ENCODE assay signal across 8 cellular contexts in genomic region chr2:62195421-62196277, GRCh38. TPM values are rescaled to one million over a fixed set of nuclear protein-coding genes. Genes with fewer than 3 reads are reported as not detected.
DNase-seq lines count a peak whose midpoint lies in the region; ATAC-seq lines count a peak whose summit lies in the region.

B3GNT2 (plus strand) TSS chr2:62196115; CDS start chr2:62222221, 26,106 bp downstream.

- peak; percentile 29 to 61 for DNase-seq in SHP77 (lab: John Stamatoyannopoulos, UW)
- no peak for DNase-seq in SHP77 treated with DMSO at 0.1 percent for 48 hours (lab: John Stamatoyannopoulos, UW)
- DNase-seq in NCI-H460 (ENCODE audit: extremely low read depth, low read depth): peak; percentile 52
- DNase-seq in activated CD4-positive, alpha-beta T cell treated with anti-CD3 and anti-CD28 coated beads, Interleukin-2, amount 50 U/mL, for 1 hour: peak; percentile 82
- DNase-seq in cortex of kidney (lab: John Stamatoyannopoulos, UW): peak; percentile 49
- DNase-seq in left kidney (ENCODE audit: low read depth, low spot score): peak; percentile 91
- DNase-seq in stimulated activated CD4-positive, alpha-beta T cell treated with anti-CD3 and anti-CD28 coated beads, Interleukin-2, amount 100 ng/mL, for 24 hours: peak; percentile 82 to 87

- peak; percentile 41 for ATAC-seq in HG02938 (IDR thresholded peaks at IDR 0.05; ENCODE audit: unreplicated experiment)

RNA-seq across cellular contexts. Expression of gene B3GNT2, which starts in this region (rescaled TPM):
- 12.0 and 13.6 TPM in 2 replicates for total RNA-seq in NCI-H460 (2014; rRNA removed; shearing (Covaris generic))
- polyA plus RNA-seq in NCI-H460 (2014; cell fraction: nucleus; rRNA removed): 6.9 and 9.6 TPM in 2 replicates
